In the genomic region with DNA sequence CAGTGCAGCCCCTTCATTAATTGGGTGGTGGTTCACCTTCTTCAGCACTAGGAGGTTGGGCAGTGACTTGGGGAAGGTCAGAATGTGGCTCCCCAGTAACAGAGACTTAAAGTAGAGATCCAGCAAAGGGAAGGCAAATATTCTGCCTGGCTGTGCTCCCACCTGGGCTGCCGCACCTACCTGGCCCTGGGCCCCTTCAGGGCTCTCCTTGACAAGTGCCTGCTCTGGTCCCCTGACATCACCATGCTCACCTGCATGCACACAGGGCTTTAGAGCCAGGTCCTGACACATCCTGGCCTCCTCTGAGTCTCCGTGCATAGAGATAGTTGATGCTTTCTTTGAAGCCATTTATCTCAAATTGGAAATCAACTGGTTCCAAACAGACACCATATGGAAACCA, we compare ENCODE assay signal across 2 cellular contexts.
TF ChIP-seq lines count a peak whose summit lies in the region.

No MANE protein-coding gene starts in this region.

TF ChIP-seq in liver, 16 proteins besides CTCF, POLR2A, EP300 and RAD21:
- TF ChIP-seq MAX (IDR thresholded peaks at IDR 0.05): no peak
- TF ChIP-seq EGR1 (IDR thresholded peaks at IDR 0.05; ENCODE audit: low read depth in 2 of 2): no peak
- no peak for TF ChIP-seq NR2F2 (IDR thresholded peaks at IDR 0.05)
- no peak for TF ChIP-seq HNF4G (IDR thresholded peaks at IDR 0.05)
- TF ChIP-seq YY1 (IDR thresholded peaks at IDR 0.05): no peak
- TF ChIP-seq HNF4A (conservative IDR thresholded peaks at IDR 0.05): no peak
- TF ChIP-seq SP1 (IDR thresholded peaks at IDR 0.05): no peak
- TF ChIP-seq, protein P1, sequence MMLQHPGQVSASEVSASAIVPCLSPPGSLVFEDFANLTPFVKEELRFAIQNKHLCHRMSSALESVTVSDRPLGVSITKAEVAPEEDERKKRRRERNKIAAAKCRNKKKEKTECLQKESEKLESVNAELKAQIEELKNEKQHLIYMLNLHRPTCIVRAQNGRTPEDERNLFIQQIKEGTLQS (IDR thresholded peaks at IDR 0.05): no peak
- TF ChIP-seq JUND (IDR thresholded peaks at IDR 0.05): no peak
- TF ChIP-seq, protein P2, sequence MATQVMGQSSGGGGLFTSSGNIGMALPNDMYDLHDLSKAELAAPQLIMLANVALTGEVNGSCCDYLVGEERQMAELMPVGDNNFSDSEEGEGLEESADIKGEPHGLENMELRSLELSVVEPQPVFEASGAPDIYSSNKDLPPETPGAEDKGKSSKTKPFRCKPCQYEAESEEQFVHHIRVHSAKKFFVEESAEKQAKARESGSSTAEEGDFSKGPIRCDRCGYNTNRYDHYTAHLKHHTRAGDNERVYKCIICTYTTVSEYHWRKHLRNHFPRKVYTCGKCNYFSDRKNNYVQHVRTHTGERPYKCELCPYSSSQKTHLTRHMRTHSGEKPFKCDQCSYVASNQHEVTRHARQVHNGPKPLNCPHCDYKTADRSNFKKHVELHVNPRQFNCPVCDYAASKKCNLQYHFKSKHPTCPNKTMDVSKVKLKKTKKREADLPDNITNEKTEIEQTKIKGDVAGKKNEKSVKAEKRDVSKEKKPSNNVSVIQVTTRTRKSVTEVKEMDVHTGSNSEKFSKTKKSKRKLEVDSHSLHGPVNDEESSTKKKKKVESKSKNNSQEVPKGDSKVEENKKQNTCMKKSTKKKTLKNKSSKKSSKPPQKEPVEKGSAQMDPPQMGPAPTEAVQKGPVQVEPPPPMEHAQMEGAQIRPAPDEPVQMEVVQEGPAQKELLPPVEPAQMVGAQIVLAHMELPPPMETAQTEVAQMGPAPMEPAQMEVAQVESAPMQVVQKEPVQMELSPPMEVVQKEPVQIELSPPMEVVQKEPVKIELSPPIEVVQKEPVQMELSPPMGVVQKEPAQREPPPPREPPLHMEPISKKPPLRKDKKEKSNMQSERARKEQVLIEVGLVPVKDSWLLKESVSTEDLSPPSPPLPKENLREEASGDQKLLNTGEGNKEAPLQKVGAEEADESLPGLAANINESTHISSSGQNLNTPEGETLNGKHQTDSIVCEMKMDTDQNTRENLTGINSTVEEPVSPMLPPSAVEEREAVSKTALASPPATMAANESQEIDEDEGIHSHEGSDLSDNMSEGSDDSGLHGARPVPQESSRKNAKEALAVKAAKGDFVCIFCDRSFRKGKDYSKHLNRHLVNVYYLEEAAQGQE (IDR thresholded peaks at IDR 0.05): no peak
- no peak for TF ChIP-seq FOXA1 (IDR thresholded peaks at IDR 0.05)
- TF ChIP-seq FOXA2 (IDR thresholded peaks at IDR 0.05): no peak
- no peak for TF ChIP-seq TAF1 (conservative IDR thresholded peaks at IDR 0.05)
- no peak for TF ChIP-seq RXRA (IDR thresholded peaks at IDR 0.05)
- TF ChIP-seq GABPA (IDR thresholded peaks at IDR 0.05 in 1 of 2, conservative IDR thresholded peaks at IDR 0.05 in 1 of 2): no peak
- TF ChIP-seq ZBTB33 (IDR thresholded peaks at IDR 0.05): no peak

TF ChIP-seq in HepG2, 621 proteins besides CTCF, POLR2A, EP300 and RAD21:
- no peak for TF ChIP-seq TOE1 (CRISPR knock-in tag; IDR thresholded peaks at IDR 0.05)
